ENCODE assay signal across 12 cellular contexts in the genomic region with DNA sequence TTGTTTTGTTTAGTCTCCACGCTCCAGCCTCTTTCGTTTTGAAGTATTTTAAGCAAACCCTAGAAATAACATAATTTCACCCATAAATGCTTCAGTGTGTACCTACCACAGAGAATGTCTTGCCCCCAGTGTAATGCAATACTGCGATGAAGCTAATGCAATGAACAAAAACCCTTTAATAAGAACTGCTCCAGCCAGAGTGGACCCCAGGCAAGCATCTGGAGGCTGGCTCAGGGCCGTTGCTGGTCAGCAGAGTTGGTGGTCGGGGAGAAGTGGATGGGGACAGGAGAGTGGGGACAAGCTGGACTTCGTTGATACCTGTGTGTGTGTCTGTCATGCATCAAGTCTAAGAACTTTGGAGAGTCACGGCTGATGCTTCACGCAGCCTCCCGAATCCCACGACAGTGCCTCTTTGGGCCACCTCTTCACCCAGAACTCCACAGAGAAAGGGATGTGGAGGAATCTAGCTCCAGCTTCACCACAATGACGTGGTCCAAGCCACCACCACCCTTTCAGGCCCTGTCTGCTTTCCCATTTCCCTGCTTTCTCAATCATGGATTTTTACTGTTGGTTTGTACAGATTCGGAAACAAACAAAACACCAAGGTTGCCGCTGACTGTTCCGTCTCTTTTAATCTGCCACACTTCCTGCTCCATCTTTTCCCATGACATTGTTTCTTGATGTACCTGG.
DNase-seq lines count a peak whose midpoint lies in the region; ATAC-seq and TF ChIP-seq lines count a peak whose summit lies in the region.
"Had no signal": no experiment of that assay in that cellular context is flagged by ENCODE, and none has a peak within 500 bp of the region (broad histone marks: within the 10 kb centered on the region; RNA-seq: fewer than 3 reads in every experiment).

No MANE protein-coding gene starts in this region.

- H4K20me1 ChIP-seq in mammary epithelial cell (ENCODE audit: insufficient read depth, low read length), result no peaks in the 10 kb centered on the region

- peak overlapping the region; percentile 40 for H3K4me2 ChIP-seq in mammary epithelial cell (ENCODE audit: insufficient read depth, low read depth, low read length)

- peak overlapping the region; percentile 72 for H3K27ac ChIP-seq in mammary epithelial cell (ENCODE audit: insufficient read depth, low read depth, low read length)
- H3K27ac ChIP-seq in thoracic aorta, result peak overlapping the region; percentile 94 to 96
- H3K27ac ChIP-seq: VCaP had no signal

- WGBS in mammary epithelial cell (ENCODE audit: low coverage, missing lambda C conversion rate), result 95% methylated on average over 13 of the region's 14 CpGs

- no peaks in the 10 kb centered on the region for H3K9me3 ChIP-seq in mammary epithelial cell (replicated peaks; ENCODE audit: insufficient read depth, low read length)
- no peaks in the 10 kb centered on the region for H3K9me3 ChIP-seq in mucosa of descending colon
- H3K9me3 ChIP-seq in thoracic aorta, result no peaks in the 10 kb centered on the region

- H3K9ac ChIP-seq in mammary epithelial cell (ENCODE audit: insufficient read depth, low read length), result no peak overlapping the region

- ATAC-seq in mucosa of descending colon (peak; percentile 25), thoracic aorta (ENCODE audit: insufficient number of reproducible peaks, low FRiP score, low read depth) (no peak), GM21576 (IDR thresholded peaks at IDR 0.05; ENCODE audit: unreplicated experiment) (no peak)

- H3K27me3 ChIP-seq in mammary epithelial cell (ENCODE audit: insufficient read depth, low read length), result no peaks in the 10 kb centered on the region
- H3K27me3 ChIP-seq in thoracic aorta (replicated peaks; ENCODE audit: insufficient read depth), result no peaks in the 10 kb centered on the region

- BruUV-seq in mammary epithelial cell (replicated peaks; lab: Mats Ljungman, UMichigan), result no TSS peak

- H3K36me3 ChIP-seq in mammary epithelial cell (ENCODE audit: insufficient read depth, low read length), result no peaks in the 10 kb centered on the region
- H3K36me3 ChIP-seq in mucosa of descending colon (ENCODE audit: low read depth), result no peaks in the 10 kb centered on the region
- no peaks in the 10 kb centered on the region for H3K36me3 ChIP-seq in thoracic aorta

- intact Hi-C loops in mammary epithelial cell (cut with micrococcal nuclease) (loop anchor here (2.0 to 5.0 kb wide), 2 partner anchors 38 to 63 kb away; no protein-coding TSS in a partner anchor), mucosa of descending colon (cut with DNase I, micrococcal nuclease) (loop anchor here in 1 of 2 donors (10.0 kb wide), 2 partner anchors 70 to 110 kb away; a partner anchor contains a TSS)

- in situ Hi-C loops in mammary epithelial cell (cut with MboI; ENCODE audit: low sequenced_read_pairs in 2 of 2) (no loop called here), ACHN (cut with HindIII; ENCODE audit: low pct_ligation_motif_present, low pct_unique_long_range_greater_than_20kb, low sequenced_read_pairs) (no loop called here)

- CTCF ChIA-PET in mammary epithelial cell (lab: Charles Lee; ENCODE audit: low non-redundant PET), result no interaction called here

- H3K4me1 ChIP-seq in mammary epithelial cell (ENCODE audit: insufficient read depth, low read length) (peaks cover 47% of the 10 kb centered on the region), mucosa of descending colon (ENCODE audit: low read depth) (no peaks in the 10 kb centered on the region), thoracic aorta (ENCODE audit: control insufficient read depth in 1 of 2, low read depth in 2 of 2) (peaks cover 28 to 60% of the 10 kb centered on the region in 2 donors)

- peak; percentile 71 for DNase-seq in HT1080 (ENCODE audit: low read depth)
- DNase-seq in mammary epithelial cell, result no peak
- DNase-seq in mucosa of descending colon, result no peak
- DNase-seq in thoracic aorta (ENCODE audit: low spot score), result no peak
- DNase-seq in DMS 273 (lab: John Stamatoyannopoulos, UW; ENCODE audit: unreplicated experiment), result no peak
- no peak for DNase-seq in effector CD4-positive, alpha-beta T cell
- no peak for DNase-seq in ACHN
- DNase-seq: activated T-cell treated with anti-CD3 and anti-CD28 coated beads, Interleukin-2, amount 50 U/mL, for 48 hours; NCI-H187 treated with DMSO at 0.1 percent for 48 hours; stimulated activated naive CD4-positive, alpha-beta T cell treated with Interleukin-2 at 50 U/mL for 16 hours had no signal

- H3K79me2 ChIP-seq in mammary epithelial cell (ENCODE audit: insufficient read depth, low read length), result no peaks in the 10 kb centered on the region

- no peak for TF ChIP-seq CTCF in mammary epithelial cell (conservative IDR thresholded peaks at IDR 0.05 in 1 of 2, IDR thresholded peaks at IDR 0.05 in 1 of 2; ENCODE audit: extremely low read depth in 1 of 2, insufficient read depth in 1 of 2, low read depth in 1 of 2, low read length in 2 of 2)
- no peak for TF ChIP-seq CTCF in mucosa of descending colon (IDR thresholded peaks at IDR 0.05)
- TF ChIP-seq CTCF in thoracic aorta (IDR thresholded peaks at IDR 0.05), result no peak

- dilution Hi-C loops in mammary epithelial cell (cut with HindIII; ENCODE audit: low sequenced_read_pairs), result no loop called here

- no peak overlapping the region for H3K4me3 ChIP-seq in mammary epithelial cell (replicated peaks in 1 of 3; ENCODE audit: insufficient read depth in 1 of 3, low read depth in 2 of 3, low read length in 3 of 3)
- no peak overlapping the region for H3K4me3 ChIP-seq in mucosa of descending colon
- H3K4me3 ChIP-seq in thoracic aorta, result peak overlapping the region; percentile 56

- H2AFZ ChIP-seq in mammary epithelial cell (ENCODE audit: low read depth, low read length), result no peak overlapping the region
